Comparison of ENCODE assay signal across 11 cellular contexts in genomic region chr10:110078317-110078716, GRCh38.
DNase-seq lines count a peak whose midpoint lies in the region; ATAC-seq and TF ChIP-seq lines count a peak whose summit lies in the region.
"Had no signal": no experiment of that assay in that cellular context is flagged by ENCODE, and none has a peak within 500 bp of the region (broad histone marks: within the 10 kb centered on the region; RNA-seq: fewer than 3 reads in every experiment).

No MANE protein-coding gene starts in this region.

- H3K36me3 ChIP-seq in gastroesophageal sphincter (no peaks in the 10 kb centered on the region), brain microvascular endothelial cell (replicated peaks) (no peaks in the 10 kb centered on the region)

- H3K4me1 Mint-ChIP-seq in T-helper 1 cell treated with Interleukin-12 subunit alpha and Interleukin-12 subunit beta and Interleukin-4 antibody, amounts not matched to agents 30 μg/mL and 1 μg/mL, for 36 hours (ENCODE audit: low read depth) = peaks cover 70% of the 10 kb centered on the region
- H3K4me1 Mint-ChIP-seq in T-helper 17 cell = peaks cover 66% of the 10 kb centered on the region
- peaks cover 47 to 67% of the 10 kb centered on the region in 2 donors for H3K4me1 Mint-ChIP-seq in stimulated activated naive B cell treated with anti-CD40 and anti-IgM and Interleukin-4, amounts not matched to agents 10 μg/mL and 1 μg/mL and 100 μg/mL, for 72 hours

- TF ChIP-seq CTCF in gastroesophageal sphincter (IDR thresholded peaks at IDR 0.05) = no peak
- no peak for TF ChIP-seq CTCF in brain microvascular endothelial cell (IDR thresholded peaks at IDR 0.05; ENCODE audit: low read depth, low read length, missing control alignments)

- DNase-seq in T-helper 1 cell = no peak
- no peak for DNase-seq in T-helper 17 cell
- no peak for DNase-seq in stimulated activated naive B cell treated with anti-CD40 and anti-IgM and Interleukin-4, amounts not matched to agents 10 μg/mL and 1 μg/mL and 100 μg/mL, for 72 hours
- no peak for DNase-seq in stimulated activated CD4-positive, alpha-beta T cell treated with anti-CD3 and anti-CD28 coated beads, Interleukin-15, amount 100 ng/mL, for 24 hours
- DNase-seq in brain microvascular endothelial cell = no peak
- DNase-seq: NCI-H2171 treated with DMSO at 0.1 percent for 48 hours; stimulated activated CD4-positive, alpha-beta T cell treated with anti-CD3 and anti-CD28 coated beads, Interleukin-4, amount 100 ng/mL, for 4 hours had no signal

- WGBS in gastroesophageal sphincter (ENCODE audit: low coverage in 1 of 2), 2 donors = 50 to 67% methylated on average over 3 of the region's 3 CpGs

- H3K27ac ChIP-seq in gastroesophageal sphincter (peak overlapping the region in 3 of 4 donors; percentile 60 to 69 (median 69)), brain microvascular endothelial cell (no peak overlapping the region)
- H3K27ac ChIP-seq: 22Rv1 had no signal

- peak overlapping the region; percentile 98 for H3K27ac Mint-ChIP-seq in T-helper 1 cell treated with Interleukin-12 subunit alpha and Interleukin-12 subunit beta and Interleukin-4 antibody, amounts not matched to agents 30 μg/mL and 1 μg/mL, for 36 hours
- peak overlapping the region; percentile 98 for H3K27ac Mint-ChIP-seq in T-helper 17 cell
- peak overlapping the region; percentile 91 for H3K27ac Mint-ChIP-seq in stimulated activated naive B cell treated with anti-CD40 and anti-IgM and Interleukin-4, amounts not matched to agents 10 μg/mL and 1 μg/mL and 100 μg/mL, for 72 hours

- H3K4me1 ChIP-seq in gastroesophageal sphincter = peaks cover 6 to 79% (median 9%) of the 10 kb centered on the region in 3 donors

- H3K4me3 ChIP-seq in gastroesophageal sphincter (no peak overlapping the region), brain microvascular endothelial cell (ENCODE audit: low read depth, low read length) (no peak overlapping the region)

- no peaks in the 10 kb centered on the region for H3K27me3 ChIP-seq in gastroesophageal sphincter
- H3K27me3 ChIP-seq in brain microvascular endothelial cell (replicated peaks) = no peaks in the 10 kb centered on the region

- no peak for TF ChIP-seq POLR2A in gastroesophageal sphincter (IDR thresholded peaks at IDR 0.05)

- H3K4me3 Mint-ChIP-seq in T-helper 1 cell treated with Interleukin-12 subunit alpha and Interleukin-12 subunit beta and Interleukin-4 antibody, amounts not matched to agents 30 μg/mL and 1 μg/mL, for 36 hours = peak overlapping the region; percentile 92
- H3K4me3 Mint-ChIP-seq in T-helper 17 cell = peak overlapping the region; percentile 93
- peak overlapping the region in 1 of 2 donors; percentile 69 for H3K4me3 Mint-ChIP-seq in stimulated activated naive B cell treated with anti-CD40 and anti-IgM and Interleukin-4, amounts not matched to agents 10 μg/mL and 1 μg/mL and 100 μg/mL, for 72 hours

- H3K36me3 Mint-ChIP-seq in T-helper 1 cell treated with Interleukin-12 subunit alpha and Interleukin-12 subunit beta and Interleukin-4 antibody, amounts not matched to agents 30 μg/mL and 1 μg/mL, for 36 hours (ENCODE audit: low read depth) = peaks cover 19% of the 10 kb centered on the region
- H3K36me3 Mint-ChIP-seq in T-helper 17 cell (ENCODE audit: low read depth) = no peaks in the 10 kb centered on the region
- H3K36me3 Mint-ChIP-seq in stimulated activated naive B cell treated with anti-CD40 and anti-IgM and Interleukin-4, amounts not matched to agents 10 μg/mL and 1 μg/mL and 100 μg/mL, for 72 hours = peaks cover 5 to 11% of the 10 kb centered on the region in 2 donors

- ATAC-seq in T-helper 17 cell (no peak), gastroesophageal sphincter (no peak), HG03108 (IDR thresholded peaks at IDR 0.05; ENCODE audit: unreplicated experiment) (no peak)
- ATAC-seq in stimulated activated naive B cell treated with anti-CD40 and anti-IgM and Interleukin-4, amounts not matched to agents 10 μg/mL and 1 μg/mL and 100 μg/mL, for 72 hours (replicated peaks) = no peak

- H3K9me3 ChIP-seq in T-helper 17 cell (ENCODE audit: control insufficient read depth, low read length, poor library complexity, severe bottlenecking) (no peaks in the 10 kb centered on the region), gastroesophageal sphincter (no peaks in the 10 kb centered on the region)

- no peaks in the 10 kb centered on the region for H3K9me3 Mint-ChIP-seq in T-helper 1 cell treated with Interleukin-12 subunit alpha and Interleukin-12 subunit beta and Interleukin-4 antibody, amounts not matched to agents 30 μg/mL and 1 μg/mL, for 36 hours
- H3K9me3 Mint-ChIP-seq in stimulated activated naive B cell treated with anti-CD40 and anti-IgM and Interleukin-4, amounts not matched to agents 10 μg/mL and 1 μg/mL and 100 μg/mL, for 72 hours = peaks cover 0 to 5% of the 10 kb centered on the region in 2 donors

- H3K27me3 Mint-ChIP-seq in T-helper 1 cell treated with Interleukin-12 subunit alpha and Interleukin-12 subunit beta and Interleukin-4 antibody, amounts not matched to agents 30 μg/mL and 1 μg/mL, for 36 hours (ENCODE audit: low read depth) = no peaks in the 10 kb centered on the region
- no peaks in the 10 kb centered on the region for H3K27me3 Mint-ChIP-seq in T-helper 17 cell
- no peaks in the 10 kb centered on the region for H3K27me3 Mint-ChIP-seq in stimulated activated naive B cell treated with anti-CD40 and anti-IgM and Interleukin-4, amounts not matched to agents 10 μg/mL and 1 μg/mL and 100 μg/mL, for 72 hours

- TF ChIP-seq EP300 in gastroesophageal sphincter (IDR thresholded peaks at IDR 0.05) = no peak

- in situ Hi-C loops in brain microvascular endothelial cell (cut with HindIII; ENCODE audit: low pct_ligation_motif_present, low sequenced_read_pairs) = loop anchor here (25.0 kb wide), 1 partner anchor 191 kb away; no protein-coding TSS in a partner anchor
